In the genomic region with DNA sequence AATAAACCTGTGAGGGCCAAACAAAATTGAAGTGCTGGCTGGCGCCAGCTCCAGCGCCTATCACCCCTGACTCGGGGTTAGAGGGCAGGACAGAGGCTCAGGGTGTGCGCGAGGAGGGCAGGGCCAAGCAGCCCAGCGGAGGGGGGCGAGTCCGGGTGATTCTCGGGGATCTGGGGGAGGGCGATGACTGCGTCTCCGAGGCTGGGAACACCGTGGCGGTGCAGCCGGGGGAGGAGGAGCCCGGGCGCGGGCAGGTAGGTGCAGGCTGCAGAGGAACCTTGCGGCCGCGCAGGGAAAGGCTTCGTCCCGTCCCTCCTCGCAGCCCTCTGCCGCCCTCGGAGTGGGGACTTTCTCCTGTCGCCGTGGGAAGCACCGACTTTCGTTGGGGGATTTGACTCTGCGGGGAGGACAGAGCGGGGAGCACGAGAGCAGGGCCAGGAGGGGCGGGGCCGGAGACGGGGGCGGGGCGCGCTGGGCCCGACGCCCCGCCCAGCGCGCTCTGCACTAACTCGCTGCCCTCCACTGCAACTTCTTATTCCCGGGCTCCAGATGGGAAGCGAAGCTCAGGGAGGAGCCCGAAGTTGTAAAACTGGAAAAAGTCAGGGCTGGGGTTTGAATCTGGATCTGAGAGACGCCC, we compare ENCODE assay signal across 8 cellular contexts. TPM values are rescaled to one million over a fixed set of nuclear protein-coding genes. Genes with fewer than 3 reads are reported as not detected.
DNase-seq lines count a peak whose midpoint lies in the region; ATAC-seq and TF ChIP-seq lines count a peak whose summit lies in the region.

No MANE protein-coding gene starts in this region.

- H3K27ac ChIP-seq in RWPE1 (peak overlapping the region; percentile 89), heart left ventricle (peak overlapping the region in 2 of 12 donors; percentile 29 to 35)

- no peaks in the 10 kb centered on the region for H3K27me3 ChIP-seq in heart left ventricle

- CTCF ChIA-PET in RWPE1 (lab: Yijun Ruan, JAX), result interaction anchor here (1.0 to 1.5 kb wide), 5 partner anchors 11 to 249 kb away, joined by 3 read pairs; a partner anchor contains a TSS

- intact Hi-C loops in heart left ventricle (cut with DNase I) (loop anchor here in 1 of 10 donors (10.0 kb wide), 1 partner anchor 48 kb away; a partner anchor contains a TSS), sciatic nerve (cut with DNase I) (no loop called here)

- H3K9me3 ChIP-seq in heart left ventricle, result no peaks in the 10 kb centered on the region

- H3K4me3 ChIP-seq in GM12875 (ENCODE audit: low read depth, low read length), result peak overlapping the region; percentile 48
- peak overlapping the region in 11 of 12 donors; percentile 5 to 59 (median 49) for H3K4me3 ChIP-seq in heart left ventricle

- no peak for TF ChIP-seq POLR2A in heart left ventricle (IDR thresholded peaks at IDR 0.05)

- TF ChIP-seq CTCF in GM12875 (IDR thresholded peaks at IDR 0.05; ENCODE audit: borderline replicate concordance, insufficient read depth, low read depth, low read length) (no peak), RWPE1 (conservative IDR thresholded peaks at IDR 0.05; ENCODE audit: low read depth) (no peak), heart left ventricle (IDR thresholded peaks at IDR 0.05) (no peak)

- DNase-seq in RWPE1 (ENCODE audit: low spot score) (peak; percentile 85), heart left ventricle (peak; percentile 54 to 71 (median 63)), sciatic nerve (ENCODE audit: low spot score) (no peak), OCI-M2 (lab: John Stamatoyannopoulos, UW; ENCODE audit: unreplicated experiment) (no peak), superior temporal gyrus (ENCODE audit: extremely low spot score) (no peak)
- DNase-seq in activated naive CD4-positive, alpha-beta T cell treated with anti-CD3 and anti-CD28 coated beads, Interleukin-2, amount 50 U/mL, for 16 hours, result peak; percentile 69

- H3K36me3 ChIP-seq in heart left ventricle, result peaks cover 0 to 14% (median 0%) of the 10 kb centered on the region in 9 donors

- POLR2A ChIA-PET in RWPE1 (lab: Yijun Ruan, JAX; ENCODE audit: low non-redundant PET), result interaction anchor here (0.6 kb wide), 1 partner anchor 10 kb away, joined by 3 read pairs; no protein-coding TSS in a partner anchor

- 1 to 7% (median 5%) methylated on average over 27 to 49 of the region's 49 CpGs for WGBS in heart left ventricle, 4 donors

- peaks cover 0 to 86% (median 40%) of the 10 kb centered on the region in 12 donors for H3K4me1 ChIP-seq in heart left ventricle

- ATAC-seq in HG03196 (IDR thresholded peaks at IDR 0.05; ENCODE audit: unreplicated experiment) (peak; percentile 29), heart left ventricle (peak in 3 of 4 donors; percentile 42 to 54 (median 53)), sciatic nerve (peak; percentile 50)

RNA-seq across cellular contexts. Expression of a gene that starts 5.3 kb away (rescaled TPM):
- total RNA-seq in heart left ventricle (10 to 100 TPM in 1 of 9 donors, 1 to 10 TPM in 8; 1.3 to 10.7 (median 2.9) TPM), sciatic nerve (9.3 TPM)
- polyA plus RNA-seq in heart left ventricle, result 1 to 10 TPM; 3.7 to 4.9 TPM

RNA-seq across cellular contexts. Expression of a gene that starts 11.5 kb away (rescaled TPM):
- total RNA-seq in heart left ventricle, result 100 to 1,000 TPM in 3 of 9 donors, 10 to 100 TPM in 6; 50.2 to 155 (median 63.6) TPM
- polyA plus RNA-seq in heart left ventricle, result 100 to 1,000 TPM in 1 of 2 donors, 10 to 100 TPM in 1; 43.3 to 313 TPM
- 70.0 TPM for total RNA-seq in sciatic nerve

RNA-seq across cellular contexts. Expression of a gene that starts 21.2 kb away (rescaled TPM):
- not detected for total RNA-seq in heart left ventricle
- polyA plus RNA-seq in heart left ventricle, result not detected
- not detected for total RNA-seq in sciatic nerve

RNA-seq across cellular contexts. Expression of a gene that starts 37.5 kb away (rescaled TPM):
- total RNA-seq in heart left ventricle, result not detected
- polyA plus RNA-seq in heart left ventricle, result not detected
- total RNA-seq in sciatic nerve, result not detected

RNA-seq across cellular contexts. Expression of a gene that starts 46.4 kb away (rescaled TPM):
- total RNA-seq in heart left ventricle (under 1 TPM in 1 of 9 donors, not detected in 8; 0.56 TPM), sciatic nerve (0.49 TPM)
- polyA plus RNA-seq in heart left ventricle, result under 1 TPM in 1 of 2 donors, not detected in 1; 0.29 TPM

Comparison
In these comparisons a context has a peak if more than half of its experiments do, and no peak if none do; other contexts are left out.
1. DNase-seq: peak in RWPE1 (single experiment), activated naive CD4-positive, alpha-beta T cell treated with anti-CD3 and anti-CD28 coated beads, Interleukin-2, amount 50 U/mL, for 16 hours (single experiment) and heart left ventricle (5 of 5); none in sciatic nerve (single experiment), OCI-M2 (single experiment) and superior temporal gyrus (single experiment).
2. Peak in every context shown above with its lines, with median percentiles within 50 percentile points of each other: ATAC-seq.